In the genomic region with DNA sequence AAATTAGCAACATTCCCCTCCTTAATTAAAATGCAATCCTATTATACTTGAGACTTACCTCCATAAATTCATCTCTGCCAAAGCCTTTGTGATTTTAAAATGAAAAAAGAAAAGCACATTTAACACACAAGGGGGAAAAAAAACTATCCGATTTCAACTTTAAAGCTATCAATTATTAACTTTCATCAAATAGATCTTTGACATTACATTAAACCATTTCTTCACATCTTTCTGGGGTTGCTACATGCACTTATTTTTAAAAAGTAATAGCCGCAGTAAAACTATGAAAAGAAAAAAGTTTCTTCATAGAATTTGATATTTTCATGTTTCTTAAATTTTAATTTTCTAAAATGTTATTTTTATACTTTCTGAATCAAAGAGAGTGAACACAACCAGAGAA, we compare ENCODE assay signal across 37 cellular contexts.
"Had no signal": no experiment of that assay in that cellular context is flagged by ENCODE, and none has a peak within 500 bp of the region (broad histone marks: within the 10 kb centered on the region; RNA-seq: fewer than 3 reads in every experiment).

No MANE protein-coding gene starts in this region.

- H3K9me3 Mint-ChIP-seq: activated naive CD4-positive, alpha-beta T cell treated with anti-CD3 and anti-CD28 coated beads, Interleukin-2, amount 10 ng/mL, durations not matched to agents 7 days and 5 days; activated naive CD4-positive, alpha-beta T cell treated with anti-CD3 and anti-CD28 coated beads, Interleukin-2, amount 50 U/mL, for 24 hours; activated naive CD8-positive, alpha-beta T cell treated with anti-CD3 and anti-CD28 coated beads, Interleukin-2, amount 10 ng/mL, durations not matched to agents 7 days and 5 days; activated naive CD8-positive, alpha-beta T cell treated with anti-CD3 and anti-CD28 coated beads, Interleukin-2, amount 50 U/mL, for 24 hours; activated T-cell treated with anti-CD3 and anti-CD28 coated beads, Interleukin-2, amount 50 U/mL, for 24 hours; activated T-helper 2 cell treated with anti-CD3 and anti-CD28 coated beads, Interferon-gamma antibody, Interleukin-2, Interleukin-4, amounts not matched to agents 10 μg/mL and 5 μg/mL and 100 μg/mL, durations not matched to agents 14 hours and 24 hours and 36 hours; central memory CD8-positive, alpha-beta T cell; T-helper 1 cell treated with Interleukin-12 subunit alpha and Interleukin-12 subunit beta and Interleukin-4 antibody, amounts not matched to agents 30 μg/mL and 1 μg/mL, for 36 hours; T-helper 2 cell treated with Interferon-gamma antibody and Interleukin-4, amounts not matched to agents 5 μg/mL and 100 μg/mL, for 36 hours had no signal

- H3K27ac Mint-ChIP-seq: activated B cell treated with CpG ODN at 0.5 μM for 24 hours; activated CD4-positive, alpha-beta memory T cell treated with anti-CD3 and anti-CD28 coated beads, Interleukin-2, amount 10 ng/mL, durations not matched to agents 7 days and 5 days; activated CD4-positive, alpha-beta T cell treated with anti-CD3 and anti-CD28 coated beads for 36 hours; activated CD4-positive, alpha-beta T cell treated with anti-CD3 and anti-CD28 coated beads, Interleukin-2, amount 10 ng/mL, durations not matched to agents 7 days and 5 days; activated CD8-positive, alpha-beta memory T cell treated with anti-CD3 and anti-CD28 coated beads, Interleukin-2, amount 10 ng/mL, durations not matched to agents 7 days and 5 days; activated CD8-positive, alpha-beta T cell treated with anti-CD3 and anti-CD28 coated beads, Interleukin-2, amount 10 ng/mL, durations not matched to agents 7 days and 5 days; activated naive CD4-positive, alpha-beta T cell treated with anti-CD3 and anti-CD28 coated beads, Interleukin-2, amount 10 ng/mL, durations not matched to agents 7 days and 5 days; activated naive CD4-positive, alpha-beta T cell treated with anti-CD3 and anti-CD28 coated beads, Interleukin-2, amount 50 U/mL, for 24 hours; activated naive CD8-positive, alpha-beta T cell; activated naive CD8-positive, alpha-beta T cell treated with anti-CD3 and anti-CD28 coated beads, Interleukin-2, amount 10 ng/mL, durations not matched to agents 7 days and 5 days; activated naive CD8-positive, alpha-beta T cell treated with anti-CD3 and anti-CD28 coated beads, Interleukin-2, amount 50 U/mL, for 24 hours; activated T-cell treated with anti-CD3 and anti-CD28 coated beads, Interleukin-2, amount 50 U/mL, for 24 hours; activated T-helper 2 cell treated with anti-CD3 and anti-CD28 coated beads, Interferon-gamma antibody, Interleukin-2, Interleukin-4, amounts not matched to agents 10 μg/mL and 5 μg/mL and 100 μg/mL, durations not matched to agents 14 hours and 24 hours and 36 hours; brain; T-helper 1 cell treated with Interleukin-12 subunit alpha and Interleukin-12 subunit beta and Interleukin-4 antibody, amounts not matched to agents 30 μg/mL and 1 μg/mL, for 36 hours; T-helper 2 cell treated with Interferon-gamma antibody and Interleukin-4, amounts not matched to agents 5 μg/mL and 100 μg/mL, for 36 hours had no signal

- H3K36me3 ChIP-seq: ascending aorta, cardiac muscle cell had no signal

- H3K4me1 Mint-ChIP-seq: activated CD4-positive, alpha-beta memory T cell treated with anti-CD3 and anti-CD28 coated beads, Interleukin-2, amount 10 ng/mL, durations not matched to agents 7 days and 5 days; activated CD4-positive, alpha-beta T cell treated with anti-CD3 and anti-CD28 coated beads for 36 hours; activated CD4-positive, alpha-beta T cell treated with anti-CD3 and anti-CD28 coated beads, Interleukin-2, amount 10 ng/mL, durations not matched to agents 7 days and 5 days; activated CD8-positive, alpha-beta memory T cell treated with anti-CD3 and anti-CD28 coated beads, Interleukin-2, amount 10 ng/mL, durations not matched to agents 7 days and 5 days; activated naive CD4-positive, alpha-beta T cell treated with anti-CD3 and anti-CD28 coated beads, Interleukin-2, amount 10 ng/mL, durations not matched to agents 7 days and 5 days; activated naive CD4-positive, alpha-beta T cell treated with anti-CD3 and anti-CD28 coated beads, Interleukin-2, amount 50 U/mL, for 24 hours; activated naive CD8-positive, alpha-beta T cell treated with anti-CD3 and anti-CD28 coated beads, Interleukin-2, amount 10 ng/mL, durations not matched to agents 7 days and 5 days; activated naive CD8-positive, alpha-beta T cell treated with anti-CD3 and anti-CD28 coated beads, Interleukin-2, amount 50 U/mL, for 24 hours; central memory CD8-positive, alpha-beta T cell had no signal

- H3K27ac ChIP-seq: ascending aorta, cardiac muscle cell, VCaP had no signal

- H3K27me3 Mint-ChIP-seq: activated B cell treated with CpG ODN at 0.5 μM for 24 hours, brain had no signal

- H3K4me1 ChIP-seq: ascending aorta had no signal

- H3K36me3 Mint-ChIP-seq: activated CD8-positive, alpha-beta memory T cell treated with anti-CD3 and anti-CD28 coated beads, Interleukin-2, amount 10 ng/mL, durations not matched to agents 7 days and 5 days; activated naive CD4-positive, alpha-beta T cell treated with anti-CD3 and anti-CD28 coated beads, Interleukin-2, amount 10 ng/mL, durations not matched to agents 7 days and 5 days; activated naive CD4-positive, alpha-beta T cell treated with anti-CD3 and anti-CD28 coated beads, Interleukin-2, amount 50 U/mL, for 24 hours; activated naive CD8-positive, alpha-beta T cell; activated naive CD8-positive, alpha-beta T cell treated with anti-CD3 and anti-CD28 coated beads, Interleukin-2, amount 10 ng/mL, durations not matched to agents 7 days and 5 days had no signal

- H3K27me3 ChIP-seq: ascending aorta, cardiac muscle cell had no signal

- H3K9me3 ChIP-seq: ascending aorta had no signal

- H3K4me3 ChIP-seq: ascending aorta, cardiac muscle cell had no signal

- DNase-seq: activated B cell treated with CpG ODN at 0.5 μM for 24 hours; activated CD4-positive, alpha-beta memory T cell treated with anti-CD3 and anti-CD28 coated beads, Interleukin-2, amount 10 ng/mL, durations not matched to agents 7 days and 5 days; activated CD4-positive, alpha-beta T cell treated with anti-CD3 and anti-CD28 coated beads for 1 hour; activated CD4-positive, alpha-beta T cell treated with anti-CD3 and anti-CD28 coated beads for 36 hours; activated CD4-positive, alpha-beta T cell treated with anti-CD3 and anti-CD28 coated beads for 48 hours; activated CD4-positive, alpha-beta T cell treated with anti-CD3 and anti-CD28 coated beads, Interleukin-2, amount 10 ng/mL, durations not matched to agents 7 days and 5 days; activated CD4-positive, alpha-beta T cell treated with anti-CD3 and anti-CD28 coated beads, Interleukin-2, amount 50 U/mL, for 48 hours; activated CD8-positive, alpha-beta memory T cell treated with anti-CD3 and anti-CD28 coated beads for 24 hours; activated CD8-positive, alpha-beta memory T cell treated with anti-CD3 and anti-CD28 coated beads, Interleukin-2, amount 10 ng/mL, durations not matched to agents 7 days and 5 days; activated CD8-positive, alpha-beta memory T cell treated with anti-CD3 and anti-CD28 coated beads, Interleukin-2, amount 50 U/mL, for 48 hours; activated CD8-positive, alpha-beta T cell treated with anti-CD3 and anti-CD28 coated beads, Interleukin-2, amount 10 ng/mL, durations not matched to agents 7 days and 5 days; activated effector memory CD4-positive, alpha-beta T cell treated with Interleukin-2 at 50 U/mL for 16 hours; activated gamma-delta T cell; activated naive CD4-positive, alpha-beta T cell treated with anti-CD3 and anti-CD28 coated beads, Interleukin-2, amount 10 ng/mL, durations not matched to agents 7 days and 5 days; activated naive CD4-positive, alpha-beta T cell treated with Interleukin-2 at 50 U/mL for 16 hours; activated naive CD8-positive, alpha-beta T cell treated with anti-CD3 and anti-CD28 coated beads, Interleukin-2, amount 10 ng/mL, durations not matched to agents 7 days and 5 days; activated naive CD8-positive, alpha-beta T cell treated with anti-CD3 and anti-CD28 coated beads, Interleukin-2, amount 50 U/mL, for 24 hours; activated T-cell treated with anti-CD3 and anti-CD28 coated beads, Interleukin-2, amount 50 U/mL, for 24 hours; activated T-cell treated with anti-CD3 and anti-CD28 coated beads, Interleukin-2, amount 50 U/mL, for 48 hours; amygdala; anterior cingulate cortex; caudate nucleus; T-helper 1 cell; T-helper 2 cell; T-helper 9 cell had no signal

- FAIRE-seq: bronchial epithelial cell, TTC549 had no signal

- ATAC-seq: activated CD4-positive, alpha-beta T cell treated with anti-CD3 and anti-CD28 coated beads for 36 hours; activated CD8-positive, alpha-beta memory T cell treated with anti-CD3 and anti-CD28 coated beads, Interleukin-2, amount 10 ng/mL, durations not matched to agents 7 days and 5 days; activated CD8-positive, alpha-beta T cell treated with anti-CD3 and anti-CD28 coated beads, Interleukin-2, amount 10 ng/mL, durations not matched to agents 7 days and 5 days; activated naive CD8-positive, alpha-beta T cell treated with anti-CD3 and anti-CD28 coated beads, Interleukin-2, amount 50 U/mL, for 24 hours had no signal

- H3K4me3 Mint-ChIP-seq: activated B cell treated with CpG ODN at 0.5 μM for 24 hours; activated CD4-positive, alpha-beta memory T cell treated with anti-CD3 and anti-CD28 coated beads, Interleukin-2, amount 10 ng/mL, durations not matched to agents 7 days and 5 days; activated CD4-positive, alpha-beta T cell treated with anti-CD3 and anti-CD28 coated beads for 36 hours; activated CD4-positive, alpha-beta T cell treated with anti-CD3 and anti-CD28 coated beads, Interleukin-2, amount 10 ng/mL, durations not matched to agents 7 days and 5 days; activated CD8-positive, alpha-beta memory T cell treated with anti-CD3 and anti-CD28 coated beads, Interleukin-2, amount 10 ng/mL, durations not matched to agents 7 days and 5 days; activated CD8-positive, alpha-beta T cell treated with anti-CD3 and anti-CD28 coated beads, Interleukin-2, amount 10 ng/mL, durations not matched to agents 7 days and 5 days; activated naive CD4-positive, alpha-beta T cell treated with anti-CD3 and anti-CD28 coated beads, Interleukin-2, amount 10 ng/mL, durations not matched to agents 7 days and 5 days; activated naive CD4-positive, alpha-beta T cell treated with anti-CD3 and anti-CD28 coated beads, Interleukin-2, amount 50 U/mL, for 24 hours; activated naive CD8-positive, alpha-beta T cell; activated naive CD8-positive, alpha-beta T cell treated with anti-CD3 and anti-CD28 coated beads, Interleukin-2, amount 10 ng/mL, durations not matched to agents 7 days and 5 days; activated naive CD8-positive, alpha-beta T cell treated with anti-CD3 and anti-CD28 coated beads, Interleukin-2, amount 50 U/mL, for 24 hours; activated T-cell treated with anti-CD3 and anti-CD28 coated beads, Interleukin-2, amount 50 U/mL, for 24 hours; brain; central memory CD8-positive, alpha-beta T cell; T-helper 1 cell treated with Interleukin-12 subunit alpha and Interleukin-12 subunit beta and Interleukin-4 antibody, amounts not matched to agents 30 μg/mL and 1 μg/mL, for 36 hours; T-helper 2 cell treated with Interferon-gamma antibody and Interleukin-4, amounts not matched to agents 5 μg/mL and 100 μg/mL, for 36 hours had no signal
